20 cellular contexts compared by ENCODE assay signal in the genomic region with DNA sequence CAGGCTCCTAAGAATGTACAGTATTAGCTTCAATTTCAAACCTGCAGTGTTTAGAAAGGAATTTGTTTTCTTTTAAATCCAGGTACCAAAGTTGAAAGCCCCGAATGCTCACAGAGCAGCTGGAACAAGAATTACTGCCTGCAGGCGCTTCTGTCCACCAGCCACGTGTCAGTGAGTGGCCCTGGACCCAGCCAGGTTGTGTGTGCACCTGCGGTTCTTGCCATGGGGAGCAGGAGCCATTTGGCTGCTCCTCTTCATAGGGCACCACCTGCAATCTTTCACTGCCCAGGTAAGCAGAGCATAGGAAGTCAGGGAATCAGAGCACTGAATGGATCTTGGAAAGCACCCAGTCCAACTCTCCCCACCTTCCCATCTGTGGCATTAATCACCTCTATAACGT.
DNase-seq lines count a peak whose midpoint lies in the region; ATAC-seq lines count a peak whose summit lies in the region.
"Had no signal": no experiment of that assay in that cellular context is flagged by ENCODE, and none has a peak within 500 bp of the region (broad histone marks: within the 10 kb centered on the region; RNA-seq: fewer than 3 reads in every experiment).

No MANE protein-coding gene starts in this region.

- peak; percentile 23 for DNase-seq in NCI-H748 (lab: John Stamatoyannopoulos, UW; ENCODE audit: unreplicated experiment)
- DNase-seq in NCI-H748 treated with DMSO at 0.1 percent for 48 hours (lab: John Stamatoyannopoulos, UW), result no peak
- DNase-seq in NCI-H69 (lab: John Stamatoyannopoulos, UW), result peak; percentile 87
- peak; percentile 35 for DNase-seq in cerebellar cortex (ENCODE audit: low spot score)
- no peak for DNase-seq in HuH-7.5 (ENCODE audit: low spot score)
- DNase-seq: DMS79; GM23248; HCEC 1CT; Karpas-422; MV-4-11; NCI-H1436; NCI-H2029; NCI-H524 treated with DMSO at 0.1 percent for 48 hours; NK-92 treated with Interleukin-12 subunit alpha and Interleukin-12 subunit beta, amount 100 ng/mL, for 24 hours; Peyer's patch; SJCRH30; T-cell had no signal

- ATAC-seq in HG02798 (IDR thresholded peaks at IDR 0.05; ENCODE audit: poor library complexity, unreplicated experiment) (no peak), HG03159 (IDR thresholded peaks at IDR 0.05; ENCODE audit: unreplicated experiment) (no peak)
- ATAC-seq: GM12878, T-cell had no signal

Comparison
In these comparisons a context has a peak if more than half of its experiments do, and no peak if none do; other contexts are left out.
1. DNase-seq: peak in NCI-H748 (single experiment), NCI-H69 (single experiment) and cerebellar cortex (single experiment); none in NCI-H748 treated with DMSO at 0.1 percent for 48 hours (single experiment) and HuH-7.5 (single experiment).